ENCODE assay signal across 1 cellular context in genomic region chr20:59124326-59125029, GRCh38.
TF ChIP-seq lines count a peak whose summit lies in the region.

No MANE protein-coding gene starts in this region.

TF ChIP-seq in HepG2, 621 proteins besides CTCF, POLR2A, EP300 and RAD21:
- TF ChIP-seq PRDM10 (CRISPR knock-in tag; IDR thresholded peaks at IDR 0.05; ENCODE audit: low read depth), result no peak
- no peak for TF ChIP-seq JUN (CRISPR knock-in tag; IDR thresholded peaks at IDR 0.05)
- TF ChIP-seq KDM5B (CRISPR knock-in tag; IDR thresholded peaks at IDR 0.05; ENCODE audit: borderline replicate concordance), result no peak
- TF ChIP-seq SIX1 (CRISPR knock-in tag; IDR thresholded peaks at IDR 0.05; ENCODE audit: borderline replicate concordance), result no peak
- no peak for TF ChIP-seq TCF12 (IDR thresholded peaks at IDR 0.05)
- TF ChIP-seq TCF12 (CRISPR knock-in tag; IDR thresholded peaks at IDR 0.05), result no peak
- no peak for TF ChIP-seq ZNF740 (CRISPR knock-in tag; IDR thresholded peaks at IDR 0.05)
